ENCODE assay signal across 10 cellular contexts in the genomic region with DNA sequence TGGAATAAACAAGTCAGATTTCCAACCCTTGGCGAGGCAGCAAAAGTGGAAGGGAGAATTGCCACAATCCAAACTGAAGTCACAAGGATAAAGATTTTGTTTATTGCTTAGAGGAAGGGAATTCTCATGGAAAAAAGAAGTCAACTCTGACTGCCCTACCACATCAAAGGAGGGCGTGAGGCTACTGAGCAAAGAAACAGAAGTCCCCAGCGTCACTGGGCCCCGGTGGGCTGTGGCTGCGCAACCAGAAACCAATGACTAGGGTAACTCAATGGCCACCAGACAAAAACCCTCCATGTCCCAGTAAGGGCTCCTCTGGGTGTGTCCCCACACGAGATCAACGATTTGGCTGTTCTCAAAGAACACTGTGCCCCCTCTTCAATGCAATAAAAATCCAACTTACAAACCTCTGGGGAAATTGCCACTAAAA.
DNase-seq lines count a peak whose midpoint lies in the region; ATAC-seq and TF ChIP-seq lines count a peak whose summit lies in the region.
"Had no signal": no experiment of that assay in that cellular context is flagged by ENCODE, and none has a peak within 500 bp of the region (broad histone marks: within the 10 kb centered on the region; RNA-seq: fewer than 3 reads in every experiment).

No MANE protein-coding gene starts in this region.

- H3K36me3 Mint-ChIP-seq in progenitor cell of endocrine pancreas (ENCODE audit: insufficient read depth) = peaks cover 15% of the 10 kb centered on the region

- H3K27me3 ChIP-seq in right atrium auricular region = no peaks in the 10 kb centered on the region

- peak; percentile 33 for DNase-seq in AG10803 (ENCODE audit: low read depth)
- peak; percentile 92 for DNase-seq in SW480 (ENCODE audit: low spot score)
- DNase-seq in right atrium auricular region (ENCODE audit: low spot score) = peak; percentile 88
- DNase-seq in progenitor cell of endocrine pancreas (ENCODE audit: low spot score, unreplicated experiment) = no peak
- DNase-seq in NCI-H2171 (lab: John Stamatoyannopoulos, UW) = no peak

- peaks cover 6% of the 10 kb centered on the region for H3K36me3 ChIP-seq in right atrium auricular region

- peak overlapping the region; percentile 70 to 76 for H3K27ac ChIP-seq in right atrium auricular region
- H3K27ac ChIP-seq: VCaP had no signal

- H3K27me3 Mint-ChIP-seq in progenitor cell of endocrine pancreas = no peaks in the 10 kb centered on the region
- H3K27me3 Mint-ChIP-seq: activated naive CD8-positive, alpha-beta T cell had no signal

- H3K4me1 Mint-ChIP-seq in progenitor cell of endocrine pancreas (ENCODE audit: low read depth) = peaks cover 17% of the 10 kb centered on the region

- TF ChIP-seq CTCF in AG10803 (conservative IDR thresholded peaks at IDR 0.05; ENCODE audit: low read length) (no peak), right atrium auricular region (IDR thresholded peaks at IDR 0.05) (no peak), progenitor cell of endocrine pancreas (IDR thresholded peaks at IDR 0.05; ENCODE audit: unreplicated experiment) (no peak)

- H3K27ac Mint-ChIP-seq in progenitor cell of endocrine pancreas = peak overlapping the region; percentile 46

- no peak overlapping the region for H3K4me3 Mint-ChIP-seq in progenitor cell of endocrine pancreas (ENCODE audit: low read depth)
- H3K4me3 Mint-ChIP-seq: activated naive CD8-positive, alpha-beta T cell had no signal

- H3K4me3 ChIP-seq in AG10803 (ENCODE audit: low read length) = peak overlapping the region; percentile 22
- H3K4me3 ChIP-seq in right atrium auricular region = no peak overlapping the region

- no peaks in the 10 kb centered on the region for H3K9me3 Mint-ChIP-seq in progenitor cell of endocrine pancreas (ENCODE audit: low read depth)

- ATAC-seq in GM21367 (IDR thresholded peaks at IDR 0.05; ENCODE audit: unreplicated experiment) (no peak), HG02642 (IDR thresholded peaks at IDR 0.05; ENCODE audit: poor library complexity, unreplicated experiment) (no peak), HG03521 (IDR thresholded peaks at IDR 0.05; ENCODE audit: unreplicated experiment) (no peak)

- H3K9me3 ChIP-seq in right atrium auricular region = no peaks in the 10 kb centered on the region

- peaks cover 0 to 38% of the 10 kb centered on the region in 2 donors for H3K4me1 ChIP-seq in right atrium auricular region

Comparison
In these comparisons a context has a peak if more than half of its experiments do, and no peak if none do; other contexts are left out.
1. DNase-seq: peak in AG10803 (single experiment), SW480 (single experiment) and right atrium auricular region (single experiment); none in progenitor cell of endocrine pancreas (single experiment) and NCI-H2171 (single experiment).